ENCODE assay signal across 8 cellular contexts in genomic region chr7:128407751-128408708, GRCh38. TPM values are rescaled to one million over a fixed set of nuclear protein-coding genes. Genes with fewer than 3 reads are reported as not detected.
A peak's percentile ranks its signal among the peaks of the same experiment; 100 is the strongest.
DNase-seq lines count a peak whose midpoint lies in the region; ATAC-seq, FAIRE-seq and TF ChIP-seq lines count a peak whose summit lies in the region.

No MANE protein-coding gene starts in this region.

- H3K4me3 ChIP-seq in HL-60 (replicated peaks; ENCODE audit: insufficient read depth, low read length): peak overlapping the region; percentile 75
- H3K4me3 ChIP-seq in astrocyte (ENCODE audit: insufficient read depth, low read depth, low read length): no peak overlapping the region
- no peak overlapping the region for H3K4me3 ChIP-seq in naive thymus-derived CD4-positive, alpha-beta T cell (ENCODE audit: low read length)

- H3K36me3 Mint-ChIP-seq in astrocyte (ENCODE audit: low read depth, unreplicated experiment): no peaks in the 10 kb centered on the region
- peaks cover 0 to 3% (median 0%) of the 10 kb centered on the region in 5 donors for H3K36me3 Mint-ChIP-seq in naive thymus-derived CD4-positive, alpha-beta T cell

- H3K4me2 ChIP-seq in astrocyte (ENCODE audit: low read length): peak overlapping the region; percentile 85

- intact Hi-C loops in naive thymus-derived CD4-positive, alpha-beta T cell (cut with micrococcal nuclease): loop anchor here (2.0 to 10.0 kb wide), 6 partner anchors 69 to 1544 kb away; partner anchors contain the start of genes AHCYL2 (in 1 of the 2), ARF5 (in 1 of the 2), GCC1 (in 1 of the 2) and METTL2B (in 1 of the 2)

- POLR2A ChIA-PET in naive thymus-derived CD4-positive, alpha-beta T cell (lab: Charles Lee): interaction anchor here (1.4 to 2.0 kb wide), 3 partner anchors 8 to 17 kb away, joined by 4 to 14 read pairs (median 7); no protein-coding TSS in a partner anchor

- H3K27ac ChIP-seq in HL-60 (replicated peaks) (peak overlapping the region; percentile 77), astrocyte (ENCODE audit: low read depth, low read length) (no peak overlapping the region)
- no peak overlapping the region for H3K27ac ChIP-seq in naive thymus-derived CD4-positive, alpha-beta T cell (ENCODE audit: low read depth, low read length)

- peaks cover 38% of the 10 kb centered on the region for H3K27me3 Mint-ChIP-seq in astrocyte (ENCODE audit: low read depth, unreplicated experiment)
- H3K27me3 Mint-ChIP-seq in naive thymus-derived CD4-positive, alpha-beta T cell: peaks cover 0 to 11% (median 0%) of the 10 kb centered on the region in 5 donors

- DNase-seq in AML-193 (lab: John Stamatoyannopoulos, UW) (peak; percentile 54 to 70), HL-60 (ENCODE audit: low read depth in 1 of 2, low spot score in 1 of 2) (peak in 1 of 2 experiments; percentile 52), astrocyte (ENCODE audit: low read depth) (no peak), NCI-H1092 (lab: John Stamatoyannopoulos, UW) (no peak)
- DNase-seq in naive thymus-derived CD4-positive, alpha-beta T cell: peak in 1 of 9 donors; percentile 5

- no peak overlapping the region for H3K9ac ChIP-seq in astrocyte (ENCODE audit: low read length)

- no peak for ATAC-seq in naive thymus-derived CD4-positive, alpha-beta T cell
- ATAC-seq in GM21576 (IDR thresholded peaks at IDR 0.05; ENCODE audit: unreplicated experiment) (no peak), HG03460 (IDR thresholded peaks at IDR 0.05; ENCODE audit: unreplicated experiment) (no peak), GM21619 (IDR thresholded peaks at IDR 0.05; ENCODE audit: unreplicated experiment) (no peak)

- H3K4me3 Mint-ChIP-seq in astrocyte (ENCODE audit: unreplicated experiment): no peak overlapping the region
- peak overlapping the region; percentile 28 to 93 (median 88) for H3K4me3 Mint-ChIP-seq in naive thymus-derived CD4-positive, alpha-beta T cell

- H3K9me3 Mint-ChIP-seq in astrocyte (ENCODE audit: unreplicated experiment): no peaks in the 10 kb centered on the region
- H3K9me3 Mint-ChIP-seq in naive thymus-derived CD4-positive, alpha-beta T cell: no peaks in the 10 kb centered on the region

- TF ChIP-seq CTCF in HL-60 (IDR thresholded peaks at IDR 0.05; ENCODE audit: insufficient read depth, low read length) (no peak), astrocyte (IDR thresholded peaks at IDR 0.05; ENCODE audit: insufficient read depth, low read depth, low read length) (no peak)

- peaks cover 21% of the 10 kb centered on the region for H3K79me2 ChIP-seq in astrocyte (ENCODE audit: insufficient read depth, low read length)

- peaks cover 29% of the 10 kb centered on the region for H3K4me1 ChIP-seq in astrocyte (ENCODE audit: insufficient read depth, low read length)
- H3K4me1 ChIP-seq in naive thymus-derived CD4-positive, alpha-beta T cell (ENCODE audit: control insufficient read depth in 2 of 2, insufficient read depth in 2 of 2, low read length in 2 of 2): peaks cover 21 to 30% of the 10 kb centered on the region in 2 donors

- CTCF ChIA-PET in naive thymus-derived CD4-positive, alpha-beta T cell (lab: Charles Lee): interaction anchor here (1.5 to 4.8 kb wide), 6 partner anchors 9 to 53 kb away, joined by 4 to 18 read pairs (median 11); no protein-coding TSS in a partner anchor

- H2AFZ ChIP-seq in astrocyte (ENCODE audit: low read depth, low read length): no peak overlapping the region

- no peaks in the 10 kb centered on the region for H3K9me3 ChIP-seq in astrocyte (ENCODE audit: insufficient read depth, low read depth, low read length)
- H3K9me3 ChIP-seq in naive thymus-derived CD4-positive, alpha-beta T cell (ENCODE audit: control insufficient read depth in 2 of 3, low read length in 3 of 3): no peaks in the 10 kb centered on the region

- H3K4me1 Mint-ChIP-seq in astrocyte (ENCODE audit: low read depth, unreplicated experiment): peaks cover 6% of the 10 kb centered on the region
- peaks cover 26 to 55% (median 54%) of the 10 kb centered on the region in 7 donors for H3K4me1 Mint-ChIP-seq in naive thymus-derived CD4-positive, alpha-beta T cell

- peaks cover 38% of the 10 kb centered on the region for H4K20me1 ChIP-seq in astrocyte (ENCODE audit: insufficient read depth, low read length)

- peaks cover under 1% of the 10 kb centered on the region for H3K36me3 ChIP-seq in astrocyte (ENCODE audit: insufficient read depth, low read length)
- no peaks in the 10 kb centered on the region for H3K36me3 ChIP-seq in naive thymus-derived CD4-positive, alpha-beta T cell (ENCODE audit: control insufficient read depth in 2 of 3, insufficient read depth in 3 of 3, low read length in 3 of 3)

- peak overlapping the region; percentile 81 for H3K27ac Mint-ChIP-seq in astrocyte (ENCODE audit: unreplicated experiment)
- peak overlapping the region; percentile 0 to 93 (median 85) for H3K27ac Mint-ChIP-seq in naive thymus-derived CD4-positive, alpha-beta T cell

- H3K27me3 ChIP-seq in HL-60 (ENCODE audit: insufficient read depth, poor library complexity, severe bottlenecking) (no peaks in the 10 kb centered on the region), astrocyte (ENCODE audit: insufficient read depth, low read length) (no peaks in the 10 kb centered on the region)
- H3K27me3 ChIP-seq in naive thymus-derived CD4-positive, alpha-beta T cell (ENCODE audit: control insufficient read depth in 2 of 2, insufficient read depth in 2 of 2, low read length in 2 of 2): no peaks in the 10 kb centered on the region

- no peak for FAIRE-seq in astrocyte (lab: Jason Lieb, UNC)

RNA-seq across cellular contexts. Expression of gene IMPDH1, which starts 1.8 kb away (rescaled TPM):
- 43.9 and 44.7 TPM in 2 replicates for total RNA-seq in astrocyte
- 10 to 100 TPM; 36.5 to 92.0 (median 44.4) TPM for total RNA-seq in naive thymus-derived CD4-positive, alpha-beta T cell
- polyA plus RNA-seq in naive thymus-derived CD4-positive, alpha-beta T cell: 10 to 100 TPM; 33.7 to 48.1 TPM

RNA-seq across cellular contexts. Expression of gene PRRT4, which starts 46.5 kb away (rescaled TPM):
- 0.62 and 0.93 TPM in 2 replicates for total RNA-seq in astrocyte
- total RNA-seq in naive thymus-derived CD4-positive, alpha-beta T cell: 1 to 10 TPM in 1 of 5 experiments, under 1 TPM in 3, not detected in 1; 0.49 to 1.1 (median 0.58) TPM
- under 1 TPM in 1 of 2 donors, not detected in 1; 0.27 TPM for polyA plus RNA-seq in naive thymus-derived CD4-positive, alpha-beta T cell

RNA-seq across cellular contexts. Expression of gene HILPDA, which starts 47.6 kb away (rescaled TPM):
- total RNA-seq in astrocyte: 12.4 TPM in 2 replicates
- total RNA-seq in naive thymus-derived CD4-positive, alpha-beta T cell: 10 to 100 TPM in 1 of 5 experiments, 1 to 10 TPM in 4; 2.4 to 39.5 (median 4.4) TPM
- polyA plus RNA-seq in naive thymus-derived CD4-positive, alpha-beta T cell: 1 to 10 TPM; 2.5 to 3.1 TPM

Comparison
In these comparisons a context has a peak if more than half of its experiments do, and no peak if none do; other contexts are left out.
1. DNase-seq: peak in AML-193 (2 of 2); none in astrocyte (single experiment) and NCI-H1092 (single experiment).